ENCODE assay signal across 8 cellular contexts in the genomic region with DNA sequence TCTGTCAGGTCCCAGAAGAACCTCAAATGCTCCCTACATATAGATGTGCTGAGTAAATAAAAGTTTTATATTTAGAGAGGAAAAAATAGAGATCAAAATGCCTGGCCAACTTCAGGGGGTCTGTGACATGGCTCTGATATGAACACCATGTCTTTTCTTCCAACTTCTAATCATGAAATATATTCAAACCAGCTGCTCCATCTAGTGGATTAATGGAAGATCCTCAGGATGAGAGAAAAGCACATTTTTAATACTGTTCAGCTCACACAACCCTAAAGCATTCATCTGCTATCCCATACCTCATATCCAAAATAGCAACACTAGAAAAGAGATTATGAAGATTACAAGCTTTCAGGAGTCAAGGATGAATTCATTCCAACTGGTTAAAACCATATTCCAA. TPM values are rescaled to one million over a fixed set of nuclear protein-coding genes. Genes with fewer than 3 reads are reported as not detected.
DNase-seq lines count a peak whose midpoint lies in the region; ATAC-seq and TF ChIP-seq lines count a peak whose summit lies in the region.

No MANE protein-coding gene starts in this region.

- peak overlapping the region in 1 of 2 donors; percentile 68 for H3K4me3 Mint-ChIP-seq in CD14-positive monocyte
- no peak overlapping the region for H3K4me3 Mint-ChIP-seq in progenitor cell of endocrine pancreas (ENCODE audit: low read depth)
- H3K4me3 Mint-ChIP-seq in stimulated activated effector memory CD8-positive, alpha-beta T cell treated with anti-CD3 and anti-CD28 coated beads, Interleukin-12 subunit alpha, Interleukin-12 subunit beta, amount 100 ng/mL, for 72 hours: no peak overlapping the region

- no peaks in the 10 kb centered on the region for H3K4me1 Mint-ChIP-seq in CD14-positive monocyte
- peaks cover 3% of the 10 kb centered on the region for H3K4me1 Mint-ChIP-seq in progenitor cell of endocrine pancreas (ENCODE audit: low read depth)
- H3K4me1 Mint-ChIP-seq in stimulated activated effector memory CD8-positive, alpha-beta T cell treated with anti-CD3 and anti-CD28 coated beads, Interleukin-12 subunit alpha, Interleukin-12 subunit beta, amount 100 ng/mL, for 72 hours: peaks cover 4% of the 10 kb centered on the region

- H3K9me3 Mint-ChIP-seq in CD14-positive monocyte: peaks cover 4 to 26% (median 20%) of the 10 kb centered on the region in 7 donors
- H3K9me3 Mint-ChIP-seq in progenitor cell of endocrine pancreas (ENCODE audit: low read depth): peaks cover 4% of the 10 kb centered on the region
- peaks cover 3% of the 10 kb centered on the region for H3K9me3 Mint-ChIP-seq in stimulated activated effector memory CD8-positive, alpha-beta T cell treated with anti-CD3 and anti-CD28 coated beads, Interleukin-12 subunit alpha, Interleukin-12 subunit beta, amount 100 ng/mL, for 72 hours

- TF ChIP-seq CTCF in CD14-positive monocyte (IDR thresholded peaks at IDR 0.05) (peak; percentile 47), progenitor cell of endocrine pancreas (IDR thresholded peaks at IDR 0.05; ENCODE audit: unreplicated experiment) (peak; percentile 57)

- H3K36me3 Mint-ChIP-seq in CD14-positive monocyte: peaks cover 0 to 2% of the 10 kb centered on the region in 2 donors
- peaks cover 1% of the 10 kb centered on the region for H3K36me3 Mint-ChIP-seq in progenitor cell of endocrine pancreas (ENCODE audit: insufficient read depth)
- H3K36me3 Mint-ChIP-seq in stimulated activated effector memory CD8-positive, alpha-beta T cell treated with anti-CD3 and anti-CD28 coated beads, Interleukin-12 subunit alpha, Interleukin-12 subunit beta, amount 100 ng/mL, for 72 hours: no peaks in the 10 kb centered on the region

- H3K27ac Mint-ChIP-seq in CD14-positive monocyte (no peak overlapping the region), progenitor cell of endocrine pancreas (no peak overlapping the region)
- H3K27ac Mint-ChIP-seq in stimulated activated effector memory CD8-positive, alpha-beta T cell treated with anti-CD3 and anti-CD28 coated beads, Interleukin-12 subunit alpha, Interleukin-12 subunit beta, amount 100 ng/mL, for 72 hours: no peak overlapping the region

- DNase-seq in CD14-positive monocyte (ENCODE audit: low spot score): no peak
- DNase-seq in HT1080 (ENCODE audit: low read depth): peak; percentile 56
- DNase-seq in fibroblast of the conjunctiva (ENCODE audit: low read depth): peak; percentile 17
- no peak for DNase-seq in progenitor cell of endocrine pancreas (ENCODE audit: low spot score, unreplicated experiment)
- no peak for DNase-seq in stimulated activated effector memory CD8-positive, alpha-beta T cell treated with anti-CD3 and anti-CD28 coated beads, Interleukin-12 subunit alpha, Interleukin-12 subunit beta, amount 100 ng/mL, for 72 hours (ENCODE audit: low spot score in 2 of 2)

- ATAC-seq in SK-N-SH treated with all-trans-retinoic acid at 6 μM for 48 hours (peak; percentile 88), HG03095 (IDR thresholded peaks at IDR 0.05; ENCODE audit: unreplicated experiment) (no peak)
- no peak for ATAC-seq in activated CD4-positive, CD25-positive, alpha-beta regulatory T cell treated with anti-CD3 and anti-CD28 coated beads, Interleukin-2, amount 50 U/mL, for 24 hours
- ATAC-seq in stimulated activated effector memory CD8-positive, alpha-beta T cell treated with anti-CD3 and anti-CD28 coated beads, Interleukin-12 subunit alpha, Interleukin-12 subunit beta, amount 100 ng/mL, for 72 hours: no peak

- intact Hi-C loops in CD14-positive monocyte (cut with micrococcal nuclease): loop anchor here in 1 of 2 donors (10.0 kb wide), 1 partner anchor 91 kb away; no protein-coding TSS in a partner anchor

- H3K27me3 Mint-ChIP-seq in CD14-positive monocyte (ENCODE audit: low read depth in 3 of 3) (peaks cover 95 to 97% (median 97%) of the 10 kb centered on the region in 3 donors), progenitor cell of endocrine pancreas (no peaks in the 10 kb centered on the region)

TF ChIP-seq in SK-N-SH treated with all-trans-retinoic acid at 6 μM for 48 hours, 23 proteins besides CTCF, POLR2A, EP300 and RAD21:
- TF ChIP-seq SNAI2 (CRISPR knock-in tag; IDR thresholded peaks at IDR 0.05): no peak
- no peak for TF ChIP-seq ZNF70 (CRISPR knock-in tag; IDR thresholded peaks at IDR 0.05)
- TF ChIP-seq, protein P1, sequence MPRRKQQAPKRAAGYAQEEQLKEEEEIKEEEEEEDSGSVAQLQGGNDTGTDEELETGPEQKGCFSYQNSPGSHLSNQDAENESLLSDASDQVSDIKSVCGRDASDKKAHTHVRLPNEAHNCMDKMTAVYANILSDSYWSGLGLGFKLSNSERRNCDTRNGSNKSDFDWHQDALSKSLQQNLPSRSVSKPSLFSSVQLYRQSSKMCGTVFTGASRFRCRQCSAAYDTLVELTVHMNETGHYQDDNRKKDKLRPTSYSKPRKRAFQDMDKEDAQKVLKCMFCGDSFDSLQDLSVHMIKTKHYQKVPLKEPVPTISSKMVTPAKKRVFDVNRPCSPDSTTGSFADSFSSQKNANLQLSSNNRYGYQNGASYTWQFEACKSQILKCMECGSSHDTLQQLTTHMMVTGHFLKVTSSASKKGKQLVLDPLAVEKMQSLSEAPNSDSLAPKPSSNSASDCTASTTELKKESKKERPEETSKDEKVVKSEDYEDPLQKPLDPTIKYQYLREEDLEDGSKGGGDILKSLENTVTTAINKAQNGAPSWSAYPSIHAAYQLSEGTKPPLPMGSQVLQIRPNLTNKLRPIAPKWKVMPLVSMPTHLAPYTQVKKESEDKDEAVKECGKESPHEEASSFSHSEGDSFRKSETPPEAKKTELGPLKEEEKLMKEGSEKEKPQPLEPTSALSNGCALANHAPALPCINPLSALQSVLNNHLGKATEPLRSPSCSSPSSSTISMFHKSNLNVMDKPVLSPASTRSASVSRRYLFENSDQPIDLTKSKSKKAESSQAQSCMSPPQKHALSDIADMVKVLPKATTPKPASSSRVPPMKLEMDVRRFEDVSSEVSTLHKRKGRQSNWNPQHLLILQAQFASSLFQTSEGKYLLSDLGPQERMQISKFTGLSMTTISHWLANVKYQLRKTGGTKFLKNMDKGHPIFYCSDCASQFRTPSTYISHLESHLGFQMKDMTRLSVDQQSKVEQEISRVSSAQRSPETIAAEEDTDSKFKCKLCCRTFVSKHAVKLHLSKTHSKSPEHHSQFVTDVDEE (CRISPR knock-in tag; IDR thresholded peaks at IDR 0.05): no peak
- TF ChIP-seq, protein P2, sequence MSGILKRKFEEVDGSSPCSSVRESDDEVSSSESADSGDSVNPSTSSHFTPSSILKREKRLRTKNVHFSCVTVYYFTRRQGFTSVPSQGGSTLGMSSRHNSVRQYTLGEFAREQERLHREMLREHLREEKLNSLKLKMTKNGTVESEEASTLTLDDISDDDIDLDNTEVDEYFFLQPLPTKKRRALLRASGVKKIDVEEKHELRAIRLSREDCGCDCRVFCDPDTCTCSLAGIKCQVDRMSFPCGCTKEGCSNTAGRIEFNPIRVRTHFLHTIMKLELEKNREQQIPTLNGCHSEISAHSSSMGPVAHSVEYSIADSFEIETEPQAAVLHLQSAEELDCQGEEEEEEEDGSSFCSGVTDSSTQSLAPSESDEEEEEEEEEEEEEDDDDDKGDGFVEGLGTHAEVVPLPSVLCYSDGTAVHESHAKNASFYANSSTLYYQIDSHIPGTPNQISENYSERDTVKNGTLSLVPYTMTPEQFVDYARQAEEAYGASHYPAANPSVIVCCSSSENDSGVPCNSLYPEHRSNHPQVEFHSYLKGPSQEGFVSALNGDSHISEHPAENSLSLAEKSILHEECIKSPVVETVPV (CRISPR knock-in tag; IDR thresholded peaks at IDR 0.05): no peak
- no peak for TF ChIP-seq ISL1 (CRISPR knock-in tag; IDR thresholded peaks at IDR 0.05)
- TF ChIP-seq ESRRG (CRISPR knock-in tag; IDR thresholded peaks at IDR 0.05): no peak
- TF ChIP-seq PPARA (CRISPR knock-in tag; IDR thresholded peaks at IDR 0.05; ENCODE audit: borderline replicate concordance): no peak
- no peak for TF ChIP-seq ZNF565 (CRISPR knock-in tag; conservative IDR thresholded peaks at IDR 0.05; ENCODE audit: low read depth)
- TF ChIP-seq GLIS3 (CRISPR knock-in tag; IDR thresholded peaks at IDR 0.05): no peak
- TF ChIP-seq BACH2 (CRISPR knock-in tag; IDR thresholded peaks at IDR 0.05; ENCODE audit: borderline replicate concordance): no peak
- TF ChIP-seq ZNF8 (CRISPR knock-in tag; IDR thresholded peaks at IDR 0.05): no peak
- TF ChIP-seq, protein P3, sequence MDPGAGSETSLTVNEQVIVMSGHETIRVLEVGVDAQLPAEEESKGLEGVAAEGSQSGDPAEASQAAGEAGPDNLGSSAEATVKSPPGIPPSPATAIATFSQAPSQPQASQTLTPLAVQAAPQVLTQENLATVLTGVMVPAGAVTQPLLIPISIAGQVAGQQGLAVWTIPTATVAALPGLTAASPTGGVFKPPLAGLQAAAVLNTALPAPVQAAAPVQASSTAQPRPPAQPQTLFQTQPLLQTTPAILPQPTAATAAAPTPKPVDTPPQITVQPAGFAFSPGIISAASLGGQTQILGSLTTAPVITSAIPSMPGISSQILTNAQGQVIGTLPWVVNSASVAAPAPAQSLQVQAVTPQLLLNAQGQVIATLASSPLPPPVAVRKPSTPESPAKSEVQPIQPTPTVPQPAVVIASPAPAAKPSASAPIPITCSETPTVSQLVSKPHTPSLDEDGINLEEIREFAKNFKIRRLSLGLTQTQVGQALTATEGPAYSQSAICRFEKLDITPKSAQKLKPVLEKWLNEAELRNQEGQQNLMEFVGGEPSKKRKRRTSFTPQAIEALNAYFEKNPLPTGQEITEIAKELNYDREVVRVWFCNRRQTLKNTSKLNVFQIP (CRISPR knock-in tag; IDR thresholded peaks at IDR 0.05; ENCODE audit: borderline replicate concordance, low read depth): no peak
- TF ChIP-seq ZFP30 (CRISPR knock-in tag; IDR thresholded peaks at IDR 0.05): no peak
- no peak for TF ChIP-seq TOX (CRISPR knock-in tag; IDR thresholded peaks at IDR 0.05; ENCODE audit: borderline replicate concordance)
- TF ChIP-seq ARNTL (CRISPR knock-in tag; IDR thresholded peaks at IDR 0.05; ENCODE audit: borderline replicate concordance, low read depth): no peak

RNA-seq across cellular contexts. Expression of a gene that starts 56.0 kb away (rescaled TPM):
- polyA plus RNA-seq in CD14-positive monocyte: not detected
- 58.1 and 77.7 TPM in 2 replicates for total RNA-seq in HT1080 (2014; rRNA removed; shearing (Covaris generic))
- 57.0 and 70.3 TPM in 2 replicates for polyA plus RNA-seq in HT1080 (2015; cell fraction: cytosol; rRNA removed)
- 153 and 159 TPM in 2 replicates for polyA plus RNA-seq in HT1080 (2015; cell fraction: nucleus; rRNA removed)
- total RNA-seq in progenitor cell of endocrine pancreas: 27.9 and 35.7 TPM in 2 replicates

Comparison
In these comparisons a context has a peak if more than half of its experiments do, and no peak if none do; other contexts are left out.
1. DNase-seq: peak in HT1080 (single experiment) and fibroblast of the conjunctiva (single experiment); none in CD14-positive monocyte (single experiment), progenitor cell of endocrine pancreas (single experiment) and stimulated activated effector memory CD8-positive, alpha-beta T cell treated with anti-CD3 and anti-CD28 coated beads, Interleukin-12 subunit alpha, Interleukin-12 subunit beta, amount 100 ng/mL, for 72 hours (0 of 2).